28 cellular contexts compared by ENCODE assay signal in the genomic region with DNA sequence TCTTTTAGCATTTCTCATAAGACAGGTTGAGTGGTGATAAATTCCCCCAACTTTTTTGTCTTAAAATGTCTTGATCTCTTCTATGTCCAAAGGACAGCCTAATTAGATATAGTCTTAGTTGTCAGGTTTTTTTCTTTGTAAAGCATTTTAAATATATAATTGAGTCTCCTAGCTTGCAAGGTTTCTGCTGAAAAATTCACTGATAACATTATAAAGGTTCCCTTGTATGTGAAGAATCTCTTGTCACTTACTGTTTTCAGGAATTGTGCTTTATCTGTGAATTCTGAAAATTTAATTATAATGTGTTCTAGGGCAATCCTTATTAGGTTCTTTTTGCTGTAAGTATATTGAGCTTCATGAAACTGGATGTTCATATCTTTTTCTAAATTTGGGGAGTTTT.
"Had no signal": no experiment of that assay in that cellular context is flagged by ENCODE, and none has a peak within 500 bp of the region (broad histone marks: within the 10 kb centered on the region; RNA-seq: fewer than 3 reads in every experiment).

No MANE protein-coding gene starts in this region.

- H3K36me3 ChIP-seq: stomach, suprapubic skin, thoracic aorta, thyroid gland, tibial artery, tibial nerve, transverse colon, upper lobe of left lung, upper lobe of right lung, uterus, vagina had no signal

- H3K27ac ChIP-seq: stomach, suprapubic skin, testis, thoracic aorta, thyroid gland, tibial artery, tibial nerve, transverse colon, upper lobe of left lung, upper lobe of right lung, uterus, vagina had no signal

- H3K4me1 ChIP-seq: stomach, suprapubic skin, testis, thyroid gland, tibial artery, tibial nerve, transverse colon, upper lobe of left lung, upper lobe of right lung, uterus, vagina had no signal

- H3K4me3 Mint-ChIP-seq: stimulated activated effector memory CD8-positive, alpha-beta T cell treated with anti-CD3 and anti-CD28 coated beads, Interleukin-12 subunit alpha, Interleukin-12 subunit beta, amount 100 ng/mL, for 72 hours; stimulated activated memory B cell treated with anti-CD40 and anti-IgM and Interleukin-4, amounts not matched to agents 10 μg/mL and 1 μg/mL and 100 μg/mL, for 72 hours; stimulated activated naive B cell treated with anti-CD40 and anti-IgM and Interleukin-4, amounts not matched to agents 10 μg/mL and 1 μg/mL and 100 μg/mL, for 72 hours; stimulated activated naive CD8-positive, alpha-beta T cell treated with anti-CD3 and anti-CD28 coated beads, Interleukin-15, amount 100 ng/mL, for 72 hours; stimulated activated naive CD8-positive, alpha-beta T cell treated with anti-CD3 and anti-CD28 coated beads, Interleukin-15, Interleukin-2, amounts not matched to agents 100 ng/mL and 50 ng/mL, for 24 hours; type B pancreatic cell had no signal

- H3K27ac Mint-ChIP-seq: stimulated activated effector memory CD8-positive, alpha-beta T cell treated with anti-CD3 and anti-CD28 coated beads, Interleukin-12 subunit alpha, Interleukin-12 subunit beta, amount 100 ng/mL, for 72 hours; stimulated activated memory B cell treated with anti-CD40 and anti-IgM and Interleukin-4, amounts not matched to agents 10 μg/mL and 1 μg/mL and 100 μg/mL, for 72 hours; stimulated activated naive B cell treated with anti-CD40 and anti-IgM and Interleukin-4, amounts not matched to agents 10 μg/mL and 1 μg/mL and 100 μg/mL, for 72 hours; stimulated activated naive CD8-positive, alpha-beta T cell treated with anti-CD3 and anti-CD28 coated beads, Interleukin-15, amount 100 ng/mL, for 72 hours; stimulated activated naive CD8-positive, alpha-beta T cell treated with anti-CD3 and anti-CD28 coated beads, Interleukin-15, Interleukin-2, amounts not matched to agents 100 ng/mL and 50 ng/mL, for 24 hours; type B pancreatic cell had no signal

- H3K36me3 Mint-ChIP-seq: stimulated activated effector memory CD8-positive, alpha-beta T cell treated with anti-CD3 and anti-CD28 coated beads, Interleukin-12 subunit alpha, Interleukin-12 subunit beta, amount 100 ng/mL, for 72 hours had no signal

- DNase-seq: stimulated activated CD4-positive, alpha-beta T cell treated with anti-CD3 and anti-CD28 coated beads, Interleukin-2, amount 100 ng/mL, for 48 hours; stimulated activated CD4-positive, alpha-beta T cell treated with anti-CD3 and anti-CD28 coated beads, Interleukin-4, amount 100 ng/mL, for 1 hour; stimulated activated CD4-positive, alpha-beta T cell treated with anti-CD3 and anti-CD28 coated beads, Interleukin-4, amount 100 ng/mL, for 24 hours; stimulated activated CD4-positive, alpha-beta T cell treated with anti-CD3 and anti-CD28 coated beads, Interleukin-4, amount 100 ng/mL, for 4 hours; stimulated activated CD8-positive, alpha-beta memory T cell treated with anti-CD3 and anti-CD28 coated beads, Interleukin-4, amount 100 ng/mL, for 48 hours; stimulated activated naive B cell treated with anti-CD40 and anti-IgM and Interleukin-4, amounts not matched to agents 10 μg/mL and 1 μg/mL and 100 μg/mL, for 72 hours; stimulated activated naive CD4-positive, alpha-beta T cell; stimulated activated naive CD4-positive, alpha-beta T cell treated with Interleukin-2 at 50 U/mL for 16 hours; stimulated activated naive CD8-positive, alpha-beta T cell treated with anti-CD3 and anti-CD28 coated beads, Interleukin-15, amount 100 ng/mL, for 72 hours; stimulated activated naive CD8-positive, alpha-beta T cell treated with anti-CD3 and anti-CD28 coated beads, Interleukin-15, Interleukin-2, amounts not matched to agents 100 U/mL and 50 U/mL, for 24 hours; stomach; substantia nigra; testis; thyroid gland; tibial artery; transverse colon; trophoblast cell; upper lobe of left lung; upper lobe of right lung; uterus had no signal

- ATAC-seq: stimulated activated effector memory CD8-positive, alpha-beta T cell treated with anti-CD3 and anti-CD28 coated beads, Interleukin-12 subunit alpha, Interleukin-12 subunit beta, amount 100 ng/mL, for 72 hours; stimulated activated memory B cell treated with anti-CD40 and anti-IgM and Interleukin-4, amounts not matched to agents 10 μg/mL and 1 μg/mL and 100 μg/mL, for 72 hours; stimulated activated naive B cell treated with anti-CD40 and anti-IgM and Interleukin-4, amounts not matched to agents 10 μg/mL and 1 μg/mL and 100 μg/mL, for 72 hours; stimulated activated naive CD8-positive, alpha-beta T cell treated with anti-CD3 and anti-CD28 coated beads, Interleukin-15, amount 100 ng/mL, for 72 hours; stimulated activated naive CD8-positive, alpha-beta T cell treated with anti-CD3 and anti-CD28 coated beads, Interleukin-15, Interleukin-2, amounts not matched to agents 100 U/mL and 50 U/mL, for 24 hours; upper lobe of right lung had no signal

- H3K9me3 ChIP-seq: testis, thyroid gland, upper lobe of right lung, uterus, vagina had no signal

- H3K4me3 ChIP-seq: stomach, suprapubic skin, testis, thoracic aorta, thyroid gland, tibial artery, tibial nerve, transverse colon, upper lobe of left lung, upper lobe of right lung, uterus, vagina had no signal

- H3K27me3 Mint-ChIP-seq: type B pancreatic cell had no signal

- H3K4me1 Mint-ChIP-seq: stimulated activated effector memory CD8-positive, alpha-beta T cell treated with anti-CD3 and anti-CD28 coated beads, Interleukin-12 subunit alpha, Interleukin-12 subunit beta, amount 100 ng/mL, for 72 hours; stimulated activated memory B cell treated with anti-CD40 and anti-IgM and Interleukin-4, amounts not matched to agents 10 μg/mL and 1 μg/mL and 100 μg/mL, for 72 hours; stimulated activated naive B cell treated with anti-CD40 and anti-IgM and Interleukin-4, amounts not matched to agents 10 μg/mL and 1 μg/mL and 100 μg/mL, for 72 hours; stimulated activated naive CD8-positive, alpha-beta T cell treated with anti-CD3 and anti-CD28 coated beads, Interleukin-15, amount 100 ng/mL, for 72 hours had no signal
